8 cellular contexts compared by ENCODE assay signal in genomic region chr20:44728835-44729342, GRCh38. TPM values are rescaled to one million over a fixed set of nuclear protein-coding genes. Genes with fewer than 3 reads are reported as not detected.
A peak's percentile ranks its signal among the peaks of the same experiment; 100 is the strongest.
DNase-seq lines count a peak whose midpoint lies in the region; FAIRE-seq and TF ChIP-seq lines count a peak whose summit lies in the region.

No MANE protein-coding gene starts in this region.

- BruUV-seq in Caco-2 (replicated peaks; lab: Mats Ljungman, UMichigan): no TSS peak

- no peaks in the 10 kb centered on the region for H3K27me3 Mint-ChIP-seq in Caco-2 (ENCODE audit: insufficient read depth, unreplicated experiment)

- H3K4me3 ChIP-seq in epithelial cell of proximal tubule (ENCODE audit: low read depth, low read length) (peak overlapping the region; percentile 6), osteoblast (ENCODE audit: insufficient read depth, low read length) (peak overlapping the region; percentile 27), Caco-2 (ENCODE audit: low read depth, low read length) (no peak overlapping the region)

- no peak overlapping the region for H3K27ac Mint-ChIP-seq in Caco-2 (ENCODE audit: unreplicated experiment)

- no peak overlapping the region for H3K4me3 Mint-ChIP-seq in Caco-2 (ENCODE audit: unreplicated experiment)

- no peak overlapping the region for H2AFZ ChIP-seq in osteoblast (ENCODE audit: low read length)

- peak overlapping the region; percentile 83 for H3K27ac ChIP-seq in osteoblast (ENCODE audit: low read depth, low read length)

- intact Hi-C loops in Caco-2 (cut with micrococcal nuclease; ENCODE audit: unreplicated experiment): no loop called here

- no peaks in the 10 kb centered on the region for H3K9me3 ChIP-seq in osteoblast (ENCODE audit: low read depth, low read length)
- H3K9me3 ChIP-seq in Caco-2: no peaks in the 10 kb centered on the region

- in situ Hi-C loops in GM13977 (cut with MboI; ENCODE audit: low pct_unique_long_range_greater_than_20kb, low sequenced_read_pairs, unreplicated experiment): no loop called here

- POLR2A ChIA-PET in Caco-2 (lab: Charles Lee): no interaction called here

- no peaks in the 10 kb centered on the region for H3K9me3 Mint-ChIP-seq in Caco-2 (ENCODE audit: unreplicated experiment)

- no peaks in the 10 kb centered on the region for H3K79me2 ChIP-seq in osteoblast (ENCODE audit: insufficient read depth, low read length)

- H3K4me1 ChIP-seq in osteoblast (ENCODE audit: insufficient read depth, low read length) (peaks cover 45% of the 10 kb centered on the region), Caco-2 (peaks cover 26% of the 10 kb centered on the region)

- H3K36me3 Mint-ChIP-seq in Caco-2 (ENCODE audit: insufficient read depth, unreplicated experiment): peaks cover 7% of the 10 kb centered on the region

- CTCF ChIA-PET in Caco-2 (lab: Charles Lee): interaction anchor here (0.6 to 1.1 kb wide), 2 partner anchors 31 to 44 kb away, joined by 3 to 4 read pairs; no protein-coding TSS in a partner anchor

- H3K4me2 ChIP-seq in osteoblast (ENCODE audit: insufficient read depth, low read length): peak overlapping the region; percentile 63

- DNase-seq in H54 (ENCODE audit: insufficient read length, low spot score) (peak; percentile 92), NCI-H510A treated with DMSO at 0.1 percent for 48 hours (lab: John Stamatoyannopoulos, UW) (peak; percentile 73), epithelial cell of proximal tubule (ENCODE audit: low read depth) (peak; percentile 85), osteoblast (ENCODE audit: insufficient read length, low spot score, missing footprints) (peak; percentile 97), GM12891 (ENCODE audit: insufficient read length, low spot score) (no peak), inferior parietal cortex (ENCODE audit: extremely low spot score) (no peak), GM13977 (ENCODE audit: low spot score) (no peak), Caco-2 (no peak)

- H3K27me3 ChIP-seq in osteoblast (ENCODE audit: insufficient read depth, low read length) (no peaks in the 10 kb centered on the region), Caco-2 (replicated peaks; ENCODE audit: control insufficient read depth, insufficient read depth, low read length) (no peaks in the 10 kb centered on the region)

- no peaks in the 10 kb centered on the region for H3K36me3 ChIP-seq in osteoblast (ENCODE audit: insufficient read depth, low read length)
- H3K36me3 ChIP-seq in Caco-2 (ENCODE audit: control insufficient read depth, insufficient read depth, low read length): no peaks in the 10 kb centered on the region

- peaks cover 28% of the 10 kb centered on the region for H3K4me1 Mint-ChIP-seq in Caco-2 (ENCODE audit: low read depth, unreplicated experiment)

- no peak for TF ChIP-seq CTCF in epithelial cell of proximal tubule (conservative IDR thresholded peaks at IDR 0.05; ENCODE audit: low read depth, low read length)
- TF ChIP-seq CTCF in osteoblast (IDR thresholded peaks at IDR 0.05; ENCODE audit: extremely low read depth, low read depth, low read length): no peak
- no peak for TF ChIP-seq CTCF in GM13977 (IDR thresholded peaks at IDR 0.05; ENCODE audit: extremely low read depth, insufficient read depth, missing control alignments)
- TF ChIP-seq CTCF in Caco-2 (IDR thresholded peaks at IDR 0.05; ENCODE audit: insufficient read depth in 1 of 2, low read depth in 1 of 2, low read length in 1 of 2, severe bottlenecking in 1 of 2, unreplicated experiment in 1 of 2): no peak

- no peaks in the 10 kb centered on the region for H4K20me1 ChIP-seq in osteoblast (ENCODE audit: insufficient read depth, low read length)

- FAIRE-seq in H54 (lab: Jason Lieb, UNC) (no peak), GM12891 (lab: Jason Lieb, UNC) (no peak)

- TF ChIP-seq POLR2A in H54 (IDR thresholded peaks at IDR 0.05; ENCODE audit: low read depth, low read length) (no peak), GM12891 (IDR thresholded peaks at IDR 0.05; ENCODE audit: low read depth, low read length) (no peak)

TF ChIP-seq in GM12891, 5 proteins besides CTCF, POLR2A, EP300 and RAD21:
- TF ChIP-seq POLR2AphosphoS5 (IDR thresholded peaks at IDR 0.05; ENCODE audit: low read depth, low read length): no peak
- no peak for TF ChIP-seq SPI1 (IDR thresholded peaks at IDR 0.05; ENCODE audit: low read depth, low read length)
- TF ChIP-seq POU2F2 (IDR thresholded peaks at IDR 0.05; ENCODE audit: low read depth, low read length): no peak
- TF ChIP-seq TAF1 (IDR thresholded peaks at IDR 0.05; ENCODE audit: low read depth, low read length): no peak
- no peak for TF ChIP-seq PAX5 (IDR thresholded peaks at IDR 0.05; ENCODE audit: insufficient read depth, low read length, severe bottlenecking)

RNA-seq across cellular contexts. Expression of gene CCN5, which starts 13.7 kb away (rescaled TPM):
- total RNA-seq in epithelial cell of proximal tubule (0.14 TPM in 1 of 2 replicates, not detected in the other), osteoblast (520 and 687 TPM in 2 replicates), Caco-2 (2022) (not detected in 2 replicates)
- not detected for polyA plus RNA-seq in GM12891 (2012; ENCODE audit: low read depth, missing spikeins)

RNA-seq across cellular contexts. Expression of gene KCNK15, which starts 16.8 kb away (rescaled TPM):
- total RNA-seq in epithelial cell of proximal tubule (0.22 TPM in 1 of 2 replicates, not detected in the other), osteoblast (81.3 and 121 TPM in 2 replicates), Caco-2 (2022) (2.9 and 3.4 TPM in 2 replicates)
- not detected for polyA plus RNA-seq in GM12891 (2012; ENCODE audit: low read depth, missing spikeins)

Comparison
In these comparisons a context has a peak if more than half of its experiments do, and no peak if none do; other contexts are left out.
1. DNase-seq: peak in H54 (single experiment), NCI-H510A treated with DMSO at 0.1 percent for 48 hours (single experiment), epithelial cell of proximal tubule (single experiment) and osteoblast (single experiment); none in GM12891 (single experiment), inferior parietal cortex (single experiment), GM13977 (single experiment) and Caco-2 (0 of 2).
2. RNA of gene CCN5, which starts 13.7 kb away (total RNA-seq): 520 to 687 TPM in osteoblast; 0.14 TPM in epithelial cell of proximal tubule and not detected in Caco-2; every median in the first group is over 100 times any median in the second.
3. RNA of gene KCNK15, which starts 16.8 kb away (total RNA-seq): 81.3 to 121 TPM in osteoblast; 2.9 to 3.4 TPM in Caco-2 and 0.22 TPM in epithelial cell of proximal tubule; every median in the first group is over 10 times any median in the second.